ENCODE assay signal across 11 cellular contexts in the genomic region with DNA sequence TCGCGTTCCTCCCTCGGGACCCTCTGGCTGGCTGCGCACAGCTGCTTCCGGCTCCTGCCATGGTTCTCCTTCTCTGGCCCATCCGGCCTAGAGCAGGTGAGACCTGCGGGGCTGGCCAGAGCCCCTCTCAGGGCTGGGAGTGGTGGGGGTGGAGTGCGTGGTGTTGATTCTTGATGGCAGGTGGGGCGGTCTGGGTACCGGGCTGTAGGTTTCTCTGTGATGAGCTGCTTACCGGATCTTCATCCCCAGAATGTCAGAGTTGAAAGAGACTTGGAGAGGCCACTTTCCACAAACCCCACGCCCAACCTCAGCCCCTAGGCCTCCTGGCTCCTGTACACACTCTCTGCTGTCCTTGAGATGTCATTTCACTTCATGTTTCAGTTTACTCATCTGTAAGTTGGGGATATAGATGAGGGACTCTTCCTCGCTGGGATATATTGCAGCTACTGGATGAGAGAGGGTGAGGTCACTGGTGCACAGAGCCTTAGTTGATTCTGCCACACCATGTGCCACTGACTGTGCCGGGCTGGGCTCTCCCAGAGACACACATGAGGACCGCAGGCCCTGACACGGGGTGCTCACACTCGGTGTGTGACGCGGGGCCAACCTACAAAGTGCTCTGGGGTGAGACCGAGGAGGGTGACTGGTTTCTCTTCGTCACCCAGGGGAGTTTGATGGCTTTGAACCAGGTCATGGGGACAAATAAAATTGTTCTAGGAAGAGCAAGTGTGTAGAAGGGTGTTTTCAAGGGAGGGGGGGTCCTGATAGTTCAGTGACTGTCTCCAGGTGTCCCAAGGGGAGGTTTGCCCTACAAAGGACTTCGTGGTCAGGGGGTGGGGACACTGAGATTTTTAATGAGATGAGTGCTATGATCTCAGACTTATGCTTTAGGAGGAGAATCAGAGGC. TPM values are rescaled to one million over a fixed set of nuclear protein-coding genes. Genes with fewer than 3 reads are reported as not detected.
DNase-seq lines count a peak whose midpoint lies in the region; ATAC-seq and TF ChIP-seq lines count a peak whose summit lies in the region.
"Had no signal": no experiment of that assay in that cellular context is flagged by ENCODE, and none has a peak within 500 bp of the region (broad histone marks: within the 10 kb centered on the region; RNA-seq: fewer than 3 reads in every experiment).

No MANE protein-coding gene starts in this region.

- H3K4me3 ChIP-seq in BE2C (ENCODE audit: low read depth, low read length) = no peak overlapping the region

- peak overlapping the region; percentile 68 for H3K4me3 Mint-ChIP-seq in T-helper 17 cell
- peak overlapping the region in 5 of 10 donors; percentile 10 to 77 (median 26) for H3K4me3 Mint-ChIP-seq in naive thymus-derived CD8-positive, alpha-beta T cell

- POLR2A ChIA-PET in GM10248 (lab: Yijun Ruan, JAX) = interaction anchor here (0.6 kb wide), 1 partner anchor 35 kb away, joined by 3 read pairs; no protein-coding TSS in a partner anchor
- POLR2A ChIA-PET in naive thymus-derived CD8-positive, alpha-beta T cell (lab: Charles Lee) = interaction anchor here (1.1 to 1.5 kb wide), 2 partner anchors 11 to 40 kb away, joined by 3 to 8 read pairs; a partner anchor contains a TSS

- DNase-seq in GM10248 (ENCODE audit: extremely low spot score) (peak; percentile 62), GM20000 (ENCODE audit: low spot score) (peak; percentile 63), T-helper 17 cell (no peak), HT-29 (ENCODE audit: low spot score) (no peak), BE2C (no peak)
- DNase-seq in naive thymus-derived CD8-positive, alpha-beta T cell = peak in 1 of 10 donors; percentile 53
- DNase-seq: DMS79, KG1, NCI-H526 had no signal

- peak overlapping the region; percentile 78 for H3K27ac Mint-ChIP-seq in T-helper 17 cell
- H3K27ac Mint-ChIP-seq in naive thymus-derived CD8-positive, alpha-beta T cell = peak overlapping the region; percentile 78 to 95 (median 93)

- no peaks in the 10 kb centered on the region for H3K27me3 ChIP-seq in BE2C

- no peak for TF ChIP-seq CTCF in GM10248 (IDR thresholded peaks at IDR 0.05; ENCODE audit: control extremely low read depth, extremely low read depth, low read depth, missing control alignments)
- TF ChIP-seq CTCF in GM20000 (IDR thresholded peaks at IDR 0.05; ENCODE audit: extremely low read depth, missing control alignments) = no peak
- TF ChIP-seq CTCF in BE2C (IDR thresholded peaks at IDR 0.05; ENCODE audit: low read depth, low read length) = no peak

- H3K9me3 Mint-ChIP-seq in naive thymus-derived CD8-positive, alpha-beta T cell = no peaks in the 10 kb centered on the region

- H3K36me3 Mint-ChIP-seq in T-helper 17 cell (ENCODE audit: low read depth) = peaks cover 4% of the 10 kb centered on the region
- H3K36me3 Mint-ChIP-seq in naive thymus-derived CD8-positive, alpha-beta T cell = peaks cover 0 to 26% (median 8%) of the 10 kb centered on the region in 3 donors

- peaks cover 34% of the 10 kb centered on the region for H3K4me1 Mint-ChIP-seq in T-helper 17 cell
- H3K4me1 Mint-ChIP-seq in naive thymus-derived CD8-positive, alpha-beta T cell = peaks cover 24 to 42% (median 39%) of the 10 kb centered on the region in 4 donors

- H3K36me3 ChIP-seq in BE2C = no peaks in the 10 kb centered on the region

- no peaks in the 10 kb centered on the region for H3K27me3 Mint-ChIP-seq in T-helper 17 cell
- H3K27me3 Mint-ChIP-seq in naive thymus-derived CD8-positive, alpha-beta T cell = no peaks in the 10 kb centered on the region

- peak; percentile 16 for ATAC-seq in T-helper 17 cell
- no peak for ATAC-seq in naive thymus-derived CD8-positive, alpha-beta T cell
- ATAC-seq in GM18870 (IDR thresholded peaks at IDR 0.05; ENCODE audit: unreplicated experiment) = no peak
- ATAC-seq in GM21717 (IDR thresholded peaks at IDR 0.05; ENCODE audit: unreplicated experiment) = no peak

- H3K9me3 ChIP-seq in T-helper 17 cell (ENCODE audit: control insufficient read depth, low read length, poor library complexity, severe bottlenecking) = no peaks in the 10 kb centered on the region
- no peaks in the 10 kb centered on the region for H3K9me3 ChIP-seq in BE2C

- CTCF ChIA-PET in GM10248 (lab: Yijun Ruan, JAX) = interaction anchor here (0.8 to 4.1 kb wide), 2 partner anchors 25 to 52 kb away, joined by 3 to 17 read pairs; no protein-coding TSS in a partner anchor

- no peaks in the 10 kb centered on the region for H3K4me1 ChIP-seq in BE2C

RNA-seq across cellular contexts. Expression of a gene that starts 29.5 kb away (rescaled TPM):
- 1 to 10 TPM; 1.4 to 2.1 TPM for total RNA-seq in T-helper 17 cell
- 1 to 10 TPM; 5.6 to 5.9 TPM for total RNA-seq in naive thymus-derived CD8-positive, alpha-beta T cell
- polyA plus RNA-seq in naive thymus-derived CD8-positive, alpha-beta T cell = 1 to 10 TPM; 1.5 to 7.6 (median 3.1) TPM
- total RNA-seq in HT-29 (2014; rRNA removed; shearing (Covaris generic)) = 9.9 and 10.7 TPM in 2 replicates
- 18.2 TPM for polyA plus RNA-seq in BE2C (2012; ENCODE audit: insufficient read depth, insufficient read length, low read depth)

RNA-seq across cellular contexts. Expression of a gene that starts 40.0 kb away (rescaled TPM):
- 10 to 100 TPM; 43.0 to 49.8 TPM for total RNA-seq in T-helper 17 cell
- 100 to 1,000 TPM; 104 to 108 TPM for total RNA-seq in naive thymus-derived CD8-positive, alpha-beta T cell
- polyA plus RNA-seq in naive thymus-derived CD8-positive, alpha-beta T cell = 10 to 100 TPM; 39.8 to 73.0 (median 49.8) TPM
- total RNA-seq in HT-29 (2014; rRNA removed; shearing (Covaris generic)) = 420 and 443 TPM in 2 replicates
- 396 TPM for polyA plus RNA-seq in BE2C (2012; ENCODE audit: insufficient read depth, insufficient read length, low read depth)

RNA-seq across cellular contexts. Expression of a gene that starts 41.8 kb away (rescaled TPM):
- 10 to 100 TPM in 1 of 2 donors, 1 to 10 TPM in 1; 8.1 to 12.0 TPM for total RNA-seq in T-helper 17 cell
- 10 to 100 TPM; 66.8 to 68.0 TPM for total RNA-seq in naive thymus-derived CD8-positive, alpha-beta T cell
- 10 to 100 TPM; 18.9 to 38.9 (median 25.9) TPM for polyA plus RNA-seq in naive thymus-derived CD8-positive, alpha-beta T cell
- not detected in 2 replicates for total RNA-seq in HT-29 (2014; rRNA removed; shearing (Covaris generic))
- not detected for polyA plus RNA-seq in BE2C (2012; ENCODE audit: insufficient read depth, insufficient read length, low read depth)

Comparison
In these comparisons a context has a peak if more than half of its experiments do, and no peak if none do; other contexts are left out.
1. DNase-seq: peak in GM10248 (single experiment) and GM20000 (single experiment); none in T-helper 17 cell (0 of 3), HT-29 (single experiment) and BE2C (single experiment).